In the genomic region with DNA sequence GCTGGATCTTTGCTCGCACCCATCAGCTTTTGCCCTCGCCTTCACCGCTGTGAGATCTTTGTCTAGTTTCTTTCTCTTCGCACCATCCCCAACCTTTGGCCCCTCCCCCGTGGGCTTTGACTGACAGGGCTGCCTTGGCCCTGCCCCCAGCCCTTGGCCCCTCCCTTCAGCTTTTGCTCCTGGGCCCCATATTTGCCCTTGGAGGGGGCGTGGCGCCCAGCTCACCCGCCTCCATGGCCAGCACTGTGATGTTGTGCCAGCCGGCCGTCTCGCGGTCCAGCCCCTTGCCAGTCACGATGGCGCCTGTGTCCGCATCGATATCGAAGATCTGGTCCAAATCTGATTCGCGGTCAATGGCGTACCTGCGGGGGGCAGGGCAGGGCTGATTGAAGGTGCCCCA, we compare ENCODE assay signal across 12 cellular contexts.
DNase-seq lines count a peak whose midpoint lies in the region; ATAC-seq lines count a peak whose summit lies in the region.
"Had no signal": no experiment of that assay in that cellular context is flagged by ENCODE, and none has a peak within 500 bp of the region (broad histone marks: within the 10 kb centered on the region; RNA-seq: fewer than 3 reads in every experiment).

No MANE protein-coding gene starts in this region.

- peaks cover 46% of the 10 kb centered on the region for H3K27me3 ChIP-seq in ACC112 (ENCODE audit: insufficient read depth, low read length)

- no peaks in the 10 kb centered on the region for H3K36me3 ChIP-seq in ACC112 (ENCODE audit: insufficient read depth, low read length)
- H3K36me3 ChIP-seq: gastroesophageal sphincter, suprapubic skin had no signal

- H3K4me3 ChIP-seq in ACC112 (ENCODE audit: low read depth, low read length) = peak overlapping the region; percentile 29; the same call in 1 of the 2 replicates
- H3K4me3 ChIP-seq: gastroesophageal sphincter, suprapubic skin had no signal

- H3K79me2 ChIP-seq in ACC112 (ENCODE audit: control insufficient read depth, insufficient read depth, low read length, unreplicated experiment) = no peaks in the 10 kb centered on the region

- H3K27ac ChIP-seq in ACC112 (ENCODE audit: low read depth, low read length) (no peak overlapping the region), caudate nucleus (ENCODE audit: low read depth, low read length) (no peak overlapping the region)
- H3K27ac ChIP-seq: gastroesophageal sphincter, suprapubic skin had no signal

- H2AFZ ChIP-seq in ACC112 (ENCODE audit: low read length, unreplicated experiment) = no peak overlapping the region

- no peak for ATAC-seq in GM21528 (IDR thresholded peaks at IDR 0.05; ENCODE audit: low FRiP score, unreplicated experiment)
- ATAC-seq: gastroesophageal sphincter had no signal

- no peaks in the 10 kb centered on the region for H3K4me1 ChIP-seq in ACC112 (ENCODE audit: control insufficient read depth, insufficient read depth, low read length, unreplicated experiment)

- DNase-seq in ELR (ENCODE audit: low read depth) (peak; percentile 33), iPS-NIHi7 (ENCODE audit: extremely low spot score) (peak; percentile 94), caudate nucleus (lab: John Stamatoyannopoulos, UW) (no peak), activated gamma-delta T cell (lab: John Stamatoyannopoulos, UW) (no peak), activated gamma-delta T cell treated with Interleukin-2 at 50 U/mL for 16 hours (no peak)
- DNase-seq in activated T-cell treated with anti-CD3 and anti-CD28 coated beads, Interleukin-2, amount 50 U/mL, for 48 hours = peak; percentile 43 to 50
- DNase-seq: aorta; effector CD4-positive, alpha-beta T cell had no signal

Comparison
In these comparisons a context has a peak if more than half of its experiments do, and no peak if none do; other contexts are left out.
1. DNase-seq: peak in ELR (single experiment), activated T-cell treated with anti-CD3 and anti-CD28 coated beads, Interleukin-2, amount 50 U/mL, for 48 hours (2 of 2) and iPS-NIHi7 (single experiment); none in caudate nucleus (0 of 61), activated gamma-delta T cell (single experiment) and activated gamma-delta T cell treated with Interleukin-2 at 50 U/mL for 16 hours (single experiment).